ENCODE assay signal across 23 cellular contexts in genomic region chr16:50088302-50088701, GRCh38. TPM values are rescaled to one million over a fixed set of nuclear protein-coding genes. Genes with fewer than 3 reads are reported as not detected.
DNase-seq lines count a peak whose midpoint lies in the region; ATAC-seq and TF ChIP-seq lines count a peak whose summit lies in the region.
"Had no signal": no experiment of that assay in that cellular context is flagged by ENCODE, and none has a peak within 500 bp of the region (broad histone marks: within the 10 kb centered on the region; RNA-seq: fewer than 3 reads in every experiment).

No MANE protein-coding gene starts in this region.

- TF ChIP-seq CTCF in RWPE2 (IDR thresholded peaks at IDR 0.05; ENCODE audit: poor library complexity, severe bottlenecking) = no peak
- TF ChIP-seq CTCF in endodermal cell (conservative IDR thresholded peaks at IDR 0.05) = no peak
- no peak for TF ChIP-seq CTCF in foreskin keratinocyte (conservative IDR thresholded peaks at IDR 0.05)

- H3K4me3 Mint-ChIP-seq in endodermal cell = no peak overlapping the region
- H3K4me3 Mint-ChIP-seq: CD14-positive monocyte; CD4-positive, alpha-beta T cell; CD8-positive, alpha-beta memory T cell had no signal

- no peak overlapping the region for H3K9ac ChIP-seq in endodermal cell (ENCODE audit: extremely low read depth, low read length, poor library complexity, severe bottlenecking)
- no peak overlapping the region for H3K9ac ChIP-seq in neuronal stem cell (ENCODE audit: low read depth, low read length, poor library complexity)
- H3K9ac ChIP-seq: BLaER1 treated with 17β-estradiol and CSF1 and Interleukin-3, amounts not matched to agents 10 nM and 100 nM had no signal

- no peak overlapping the region for H3K4me2 ChIP-seq in neuronal stem cell (ENCODE audit: insufficient read depth, low read length, poor library complexity, severe bottlenecking)
- H3K4me2 ChIP-seq: A549; BLaER1 treated with 17β-estradiol and CSF1 and Interleukin-3, amounts not matched to agents 10 nM and 100 nM had no signal

- H3K27ac ChIP-seq in RWPE2 (ENCODE audit: poor library complexity, severe bottlenecking) (no peak overlapping the region), endodermal cell (ENCODE audit: low read depth, low read length) (no peak overlapping the region), foreskin keratinocyte (no peak overlapping the region), neuronal stem cell (replicated peaks; ENCODE audit: low read length) (no peak overlapping the region)
- H3K27ac ChIP-seq: A549; BLaER1 treated with 17β-estradiol and CSF1 and Interleukin-3, amounts not matched to agents 10 nM and 100 nM had no signal

- DNase-seq in HPDE6-E6E7 (ENCODE audit: extremely low spot score) = peak; percentile 10
- DNase-seq in RWPE2 (ENCODE audit: low spot score) = no peak
- DNase-seq in endodermal cell = no peak
- DNase-seq in foreskin keratinocyte = peak; percentile 58 to 79
- DNase-seq in neuronal stem cell (ENCODE audit: low spot score) = no peak
- no peak for DNase-seq in glomerular visceral epithelial cell (ENCODE audit: extremely low spot score)
- DNase-seq: 8988T; ACHN; AML-193; BE2C; CD4-positive, alpha-beta T cell; CD8-positive, alpha-beta memory T cell; DMS53; DMS79 treated with DMSO at 0.1 percent for 48 hours; GF-D8; GOT3; H7 had no signal

- H2AFZ ChIP-seq in neuronal stem cell (ENCODE audit: low read length) = no peak overlapping the region

- H2BK12ac ChIP-seq in neuronal stem cell (ENCODE audit: low read length) = no peak overlapping the region

- H3K9me3 Mint-ChIP-seq in endodermal cell = no peaks in the 10 kb centered on the region
- H3K9me3 Mint-ChIP-seq: CD14-positive monocyte; CD4-positive, alpha-beta T cell; CD8-positive, alpha-beta memory T cell had no signal

- H4K91ac ChIP-seq in neuronal stem cell (ENCODE audit: low read depth, low read length, poor library complexity) = no peak overlapping the region

- H3K4me3 ChIP-seq in RWPE2 (ENCODE audit: severe bottlenecking) = no peak overlapping the region
- no peak overlapping the region for H3K4me3 ChIP-seq in endodermal cell (ENCODE audit: low read length)
- no peak overlapping the region for H3K4me3 ChIP-seq in neuronal stem cell (ENCODE audit: low read length in 2 of 2)
- H3K4me3 ChIP-seq: A549; BLaER1 treated with 17β-estradiol and CSF1 and Interleukin-3, amounts not matched to agents 10 nM and 100 nM had no signal

- peaks cover 58% of the 10 kb centered on the region for H3K36me3 Mint-ChIP-seq in endodermal cell (ENCODE audit: low read depth)

- no peak overlapping the region for H2AK5ac ChIP-seq in neuronal stem cell (ENCODE audit: low read depth, low read length)

- no peaks in the 10 kb centered on the region for H3K27me3 Mint-ChIP-seq in endodermal cell (ENCODE audit: insufficient read depth)
- H3K27me3 Mint-ChIP-seq: CD4-positive, alpha-beta T cell; CD8-positive, alpha-beta memory T cell had no signal

- no peak overlapping the region for H3K4ac ChIP-seq in neuronal stem cell (ENCODE audit: low read length)

- H3K14ac ChIP-seq in neuronal stem cell (ENCODE audit: low read length) = no peak overlapping the region

- H3K4me1 Mint-ChIP-seq in endodermal cell = no peaks in the 10 kb centered on the region
- H3K4me1 Mint-ChIP-seq: CD8-positive, alpha-beta memory T cell had no signal

- H3K27me3 ChIP-seq in RWPE2 (ENCODE audit: insufficient read depth, poor library complexity, severe bottlenecking) (no peaks in the 10 kb centered on the region), endodermal cell (ENCODE audit: control insufficient read depth, insufficient read depth, low read length, poor library complexity, severe bottlenecking) (no peaks in the 10 kb centered on the region), foreskin keratinocyte (no peaks in the 10 kb centered on the region), neuronal stem cell (ENCODE audit: control insufficient read depth in 3 of 3, insufficient read depth in 3 of 3, low read depth in 1 of 3, low read length in 3 of 3) (no peaks in the 10 kb centered on the region)
- H3K27me3 ChIP-seq: BE2C; BLaER1 treated with 17β-estradiol and CSF1 and Interleukin-3, amounts not matched to agents 10 nM and 100 nM had no signal

- H4K8ac ChIP-seq in neuronal stem cell (ENCODE audit: low read depth, low read length) = no peak overlapping the region

- H3K23ac ChIP-seq in neuronal stem cell (ENCODE audit: low read depth, low read length, poor library complexity) = no peak overlapping the region

- H2BK15ac ChIP-seq in neuronal stem cell (ENCODE audit: low read length) = no peak overlapping the region

- no peak overlapping the region for H2BK5ac ChIP-seq in neuronal stem cell (ENCODE audit: low read length)

- H3K4me1 ChIP-seq in RWPE2 (ENCODE audit: insufficient read depth, poor library complexity, severe bottlenecking) = peaks cover 5% of the 10 kb centered on the region
- H3K4me1 ChIP-seq in endodermal cell (ENCODE audit: control insufficient read depth, insufficient read depth, low read length) = no peaks in the 10 kb centered on the region
- no peaks in the 10 kb centered on the region for H3K4me1 ChIP-seq in foreskin keratinocyte
- H3K4me1 ChIP-seq in neuronal stem cell (ENCODE audit: control insufficient read depth in 2 of 2, insufficient read depth in 1 of 2, low read depth in 1 of 2, low read length in 2 of 2) = no peaks in the 10 kb centered on the region
- H3K4me1 ChIP-seq: A549, BE2C had no signal

- H3K18ac ChIP-seq in neuronal stem cell (ENCODE audit: low read length) = no peak overlapping the region

- WGBS in endodermal cell (ENCODE audit: insufficient coverage in 1 of 2, insufficient read length in 1 of 2), 2 experiments = 91 to 92% methylated on average over 3 of the region's 3 CpGs
- WGBS in neuronal stem cell (ENCODE audit: extremely low coverage in 2 of 2, insufficient read length in 2 of 2, insufficient replicate concordance in 1 of 2), 2 donors = no CpG with 5 or more reads among the region's 3 CpGs

- H2BK120ac ChIP-seq in neuronal stem cell (ENCODE audit: low read depth, low read length) = no peak overlapping the region

- H3K36me3 ChIP-seq in RWPE2 (ENCODE audit: low read depth) (peaks cover 76% of the 10 kb centered on the region), endodermal cell (ENCODE audit: control insufficient read depth, insufficient read depth, low read length) (peaks cover 68% of the 10 kb centered on the region), neuronal stem cell (replicated peaks in 1 of 2; ENCODE audit: control insufficient read depth in 2 of 2, insufficient read depth in 2 of 2, low read length in 2 of 2) (peaks cover 12 to 38% of the 10 kb centered on the region in 2 donors)

- ATAC-seq in RWPE2 (ENCODE audit: low read depth) (peak; percentile 86), foreskin keratinocyte (peak; percentile 85), HG02571 (IDR thresholded peaks at IDR 0.05; ENCODE audit: unreplicated experiment) (no peak), GM19467 (IDR thresholded peaks at IDR 0.05; ENCODE audit: unreplicated experiment) (no peak)
- ATAC-seq: A549, HCT116 had no signal

- peak overlapping the region; percentile 46 for H3K27ac Mint-ChIP-seq in endodermal cell
- H3K27ac Mint-ChIP-seq: CD4-positive, alpha-beta T cell had no signal

- H3K9me3 ChIP-seq in RWPE2 (ENCODE audit: severe bottlenecking) = no peaks in the 10 kb centered on the region
- H3K9me3 ChIP-seq in endodermal cell (ENCODE audit: control insufficient read depth, low read length) = no peaks in the 10 kb centered on the region
- peaks cover 0 to 4% of the 10 kb centered on the region in 2 donors for H3K9me3 ChIP-seq in neuronal stem cell (replicated peaks in 1 of 2; ENCODE audit: control insufficient read depth in 2 of 2, insufficient read depth in 1 of 2, low read depth in 1 of 2, low read length in 2 of 2)
- H3K9me3 ChIP-seq: A549; BE2C; BLaER1 treated with 17β-estradiol and CSF1 and Interleukin-3, amounts not matched to agents 10 nM and 100 nM had no signal

- H3K79me1 ChIP-seq in neuronal stem cell (ENCODE audit: low read depth, low read length) = no peaks in the 10 kb centered on the region

RNA-seq across cellular contexts. Expression of gene HEATR3, which starts 22.5 kb away (rescaled TPM):
- total RNA-seq in endodermal cell (10 to 100 TPM; 13.0 to 14.9 TPM), foreskin keratinocyte (18.9 and 21.4 TPM in 2 replicates)
- polyA plus RNA-seq in endodermal cell (2013, experiment 1 of 2) = 17.5 TPM
- 16.2 TPM for polyA plus RNA-seq in endodermal cell (2013, experiment 2 of 2)
- polyA plus RNA-seq in foreskin keratinocyte = 6.9 and 8.8 TPM in 2 replicates
- polyA plus RNA-seq in neuronal stem cell (2013, experiment 1 of 2) = 12.8 TPM
- polyA plus RNA-seq in neuronal stem cell (2013, experiment 2 of 2) = 11.8 TPM

Comparison
In these comparisons a context has a peak if more than half of its experiments do, and no peak if none do; other contexts are left out.
1. DNase-seq: peak in HPDE6-E6E7 (single experiment) and foreskin keratinocyte (2 of 2); none in RWPE2 (single experiment), endodermal cell (single experiment), neuronal stem cell (single experiment) and glomerular visceral epithelial cell (single experiment).
2. ATAC-seq: peak in RWPE2 (single experiment) and foreskin keratinocyte (single experiment); none in HG02571 (single experiment) and GM19467 (single experiment).